23 cellular contexts compared by ENCODE assay signal in genomic region chr7:1739593-1739992, GRCh38.
"Had no signal": no experiment of that assay in that cellular context is flagged by ENCODE, and none has a peak within 500 bp of the region (broad histone marks: within the 10 kb centered on the region; RNA-seq: fewer than 3 reads in every experiment).

No MANE protein-coding gene starts in this region.

- H3K4me3 ChIP-seq: hepatocyte, lung, pancreas, suprapubic skin, thyroid gland, uterus had no signal

- H3K27me3 Mint-ChIP-seq: progenitor cell of endocrine pancreas, type B pancreatic cell had no signal

- H2AFZ ChIP-seq: hepatocyte had no signal

- H3K4me2 ChIP-seq: hepatocyte had no signal

- H3K27ac Mint-ChIP-seq: progenitor cell of endocrine pancreas; stimulated activated effector memory CD8-positive, alpha-beta T cell treated with anti-CD3 and anti-CD28 coated beads, Interleukin-12 subunit alpha, Interleukin-12 subunit beta, amount 100 ng/mL, for 72 hours; type B pancreatic cell had no signal

- H3K27ac ChIP-seq: foreskin keratinocyte, hepatocyte, pancreas, suprapubic skin, thyroid gland, uterus had no signal

- H3K9me3 ChIP-seq: pancreas, suprapubic skin, thyroid gland, uterus had no signal

- H3K36me3 Mint-ChIP-seq: stimulated activated effector memory CD8-positive, alpha-beta T cell treated with anti-CD3 and anti-CD28 coated beads, Interleukin-12 subunit alpha, Interleukin-12 subunit beta, amount 100 ng/mL, for 72 hours; type B pancreatic cell had no signal

- DNase-seq: effector memory CD4-positive, alpha-beta T cell; foreskin keratinocyte; head of caudate nucleus; left colon; mesenchymal stem cell; naive B cell; nucleus accumbens; small intestine; stimulated activated CD4-positive, alpha-beta T cell treated with anti-CD3 and anti-CD28 coated beads, Interleukin-12 subunit alpha, Interleukin-12 subunit beta, amount 100 ng/mL, for 4 hours; stimulated activated CD4-positive, alpha-beta T cell treated with anti-CD3 and anti-CD28 coated beads, Interleukin-4, amount 100 ng/mL, for 1 hour; stimulated activated CD8-positive, alpha-beta memory T cell treated with anti-CD3 and anti-CD28 coated beads, Interleukin-4, amount 100 ng/mL, for 48 hours; stimulated activated naive CD8-positive, alpha-beta T cell treated with anti-CD3 and anti-CD28 coated beads, Interleukin-15, Interleukin-2, amounts not matched to agents 100 U/mL and 50 U/mL, for 24 hours; thyroid gland; uterus had no signal

- ATAC-seq: foreskin keratinocyte; left colon; left ventricle myocardium superior; pancreas; right cardiac atrium; stimulated activated effector memory CD8-positive, alpha-beta T cell treated with anti-CD3 and anti-CD28 coated beads, Interleukin-12 subunit alpha, Interleukin-12 subunit beta, amount 100 ng/mL, for 72 hours; stimulated activated naive CD8-positive, alpha-beta T cell treated with anti-CD3 and anti-CD28 coated beads, Interleukin-15, Interleukin-2, amounts not matched to agents 100 U/mL and 50 U/mL, for 24 hours had no signal

- H3K4me1 ChIP-seq: foreskin keratinocyte, pancreas, thyroid gland, uterus had no signal

- H3K4me3 Mint-ChIP-seq: stimulated activated effector memory CD8-positive, alpha-beta T cell treated with anti-CD3 and anti-CD28 coated beads, Interleukin-12 subunit alpha, Interleukin-12 subunit beta, amount 100 ng/mL, for 72 hours; type B pancreatic cell had no signal

- H3K36me3 ChIP-seq: pancreas, thyroid gland, uterus had no signal

- H3K9me3 Mint-ChIP-seq: stimulated activated effector memory CD8-positive, alpha-beta T cell treated with anti-CD3 and anti-CD28 coated beads, Interleukin-12 subunit alpha, Interleukin-12 subunit beta, amount 100 ng/mL, for 72 hours; type B pancreatic cell had no signal

- H3K79me2 ChIP-seq: hepatocyte had no signal

- H3K27me3 ChIP-seq: hepatocyte, pancreas, thyroid gland, uterus had no signal

- FAIRE-seq: pancreas, small intestine had no signal
